ENCODE assay signal across 16 cellular contexts in the genomic region with DNA sequence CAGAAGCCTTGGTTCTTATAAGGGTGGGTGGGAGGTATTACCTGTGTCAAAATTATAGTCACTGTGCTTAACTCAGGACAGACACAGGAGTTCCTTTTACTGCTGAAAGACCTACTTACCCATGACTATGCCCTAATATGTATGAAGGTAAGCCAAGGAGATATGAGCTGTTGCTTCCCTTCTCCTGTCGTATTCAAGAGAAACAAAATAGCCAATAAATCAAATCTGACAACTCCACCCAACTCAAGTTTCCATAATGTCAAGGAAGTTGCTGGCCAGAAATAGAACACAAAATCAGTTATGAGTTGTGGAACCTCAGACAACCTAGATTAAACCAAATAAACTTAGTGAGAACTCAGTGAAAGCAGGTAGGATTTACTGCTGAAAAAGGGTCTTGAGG. TPM values are rescaled to one million over a fixed set of nuclear protein-coding genes. Genes with fewer than 3 reads are reported as not detected.
DNase-seq lines count a peak whose midpoint lies in the region; ATAC-seq and TF ChIP-seq lines count a peak whose summit lies in the region.
"Had no signal": no experiment of that assay in that cellular context is flagged by ENCODE, and none has a peak within 500 bp of the region (broad histone marks: within the 10 kb centered on the region; RNA-seq: fewer than 3 reads in every experiment).

No MANE protein-coding gene starts in this region.

- H3K27ac Mint-ChIP-seq in type B pancreatic cell: peak overlapping the region; percentile 84
- H3K27ac Mint-ChIP-seq: CD4-positive, CD25-positive, alpha-beta regulatory T cell; IgD-negative memory B cell had no signal

- H3K36me3 Mint-ChIP-seq in type B pancreatic cell: peaks cover 52% of the 10 kb centered on the region

- intact Hi-C loops in mammary epithelial cell (cut with micrococcal nuclease): loop anchor here (5.0 kb wide), 1 partner anchor 274 kb away; the partner anchor contains the start of gene DTD1
- intact Hi-C loops in mucosa of descending colon (cut with DNase I, micrococcal nuclease): no loop called here

- peaks cover 4% of the 10 kb centered on the region for H3K4me1 Mint-ChIP-seq in type B pancreatic cell (ENCODE audit: unreplicated experiment)
- H3K4me1 Mint-ChIP-seq: CD4-positive, CD25-positive, alpha-beta regulatory T cell; IgD-negative memory B cell had no signal

- no peak overlapping the region for H2AFZ ChIP-seq in mammary epithelial cell (ENCODE audit: low read depth, low read length)
- H2AFZ ChIP-seq: GM23248 had no signal

- peaks cover 14% of the 10 kb centered on the region for H3K79me2 ChIP-seq in mammary epithelial cell (ENCODE audit: insufficient read depth, low read length)

- H3K4me3 ChIP-seq in mammary epithelial cell (replicated peaks in 1 of 3; ENCODE audit: insufficient read depth in 1 of 3, low read depth in 2 of 3, low read length in 3 of 3): no peak overlapping the region
- H3K4me3 ChIP-seq in mucosa of descending colon: no peak overlapping the region
- H3K4me3 ChIP-seq in foreskin fibroblast (ENCODE audit: low read depth in 1 of 2, low read length in 2 of 2): no peak overlapping the region
- H3K4me3 ChIP-seq: BLaER1 treated with 17β-estradiol and CSF1 and Interleukin-3, amounts not matched to agents 10 nM and 100 nM; GM12878; GM23248 had no signal

- no peaks in the 10 kb centered on the region for H3K27me3 ChIP-seq in mammary epithelial cell (ENCODE audit: insufficient read depth, low read length)
- H3K27me3 ChIP-seq: BLaER1 treated with 17β-estradiol and CSF1 and Interleukin-3, amounts not matched to agents 10 nM and 100 nM had no signal

- no peaks in the 10 kb centered on the region for H4K20me1 ChIP-seq in mammary epithelial cell (ENCODE audit: insufficient read depth, low read length)
- H4K20me1 ChIP-seq: BLaER1 treated with 17β-estradiol and CSF1 and Interleukin-3, amounts not matched to agents 10 nM and 100 nM had no signal

- H3K9me3 ChIP-seq in mammary epithelial cell (replicated peaks; ENCODE audit: insufficient read depth, low read length): no peaks in the 10 kb centered on the region
- no peaks in the 10 kb centered on the region for H3K9me3 ChIP-seq in mucosa of descending colon
- H3K9me3 ChIP-seq: BLaER1 treated with 17β-estradiol and CSF1 and Interleukin-3, amounts not matched to agents 10 nM and 100 nM had no signal

- H3K36me3 ChIP-seq in mammary epithelial cell (ENCODE audit: insufficient read depth, low read length) (peaks cover 16% of the 10 kb centered on the region), mucosa of descending colon (ENCODE audit: low read depth) (no peaks in the 10 kb centered on the region)

- no peak for TF ChIP-seq CTCF in mammary epithelial cell (conservative IDR thresholded peaks at IDR 0.05 in 1 of 2, IDR thresholded peaks at IDR 0.05 in 1 of 2; ENCODE audit: extremely low read depth in 1 of 2, insufficient read depth in 1 of 2, low read depth in 1 of 2, low read length in 2 of 2)
- TF ChIP-seq CTCF in mucosa of descending colon (IDR thresholded peaks at IDR 0.05): no peak
- no peak for TF ChIP-seq CTCF in type B pancreatic cell (conservative IDR thresholded peaks at IDR 0.05)
- no peak for TF ChIP-seq CTCF in foreskin fibroblast (IDR thresholded peaks at IDR 0.05; ENCODE audit: low read depth, low read length)

- H3K27ac ChIP-seq in mammary epithelial cell (ENCODE audit: insufficient read depth, low read depth, low read length): peak overlapping the region; percentile 83
- H3K27ac ChIP-seq: BLaER1 treated with 17β-estradiol and CSF1 and Interleukin-3, amounts not matched to agents 10 nM and 100 nM had no signal

- H3K9ac ChIP-seq in mammary epithelial cell (ENCODE audit: insufficient read depth, low read length): no peak overlapping the region
- H3K9ac ChIP-seq: BLaER1 treated with 17β-estradiol and CSF1 and Interleukin-3, amounts not matched to agents 10 nM and 100 nM; GM23248 had no signal

- dilution Hi-C loops in mammary epithelial cell (cut with HindIII; ENCODE audit: low sequenced_read_pairs): no loop called here

- H3K27me3 Mint-ChIP-seq in type B pancreatic cell: no peaks in the 10 kb centered on the region
- H3K27me3 Mint-ChIP-seq: CD4-positive, CD25-positive, alpha-beta regulatory T cell; IgD-negative memory B cell had no signal

- DNase-seq in M059J (ENCODE audit: low read depth) (peak; percentile 40), mammary epithelial cell (no peak), mucosa of descending colon (no peak), type B pancreatic cell (ENCODE audit: extremely low spot score, unreplicated experiment) (no peak), foreskin fibroblast (no peak)
- DNase-seq in activated CD4-positive, alpha-beta T cell treated with anti-CD3 and anti-CD28 coated beads, Interleukin-2, amount 50 U/mL, for 1 hour: no peak
- DNase-seq: ACHN; CD4-positive, CD25-positive, alpha-beta regulatory T cell; DMS 273 treated with DMSO at 0.1 percent for 48 hours; DMS79; GM23248 had no signal

- peaks cover 5% of the 10 kb centered on the region for H3K9me3 Mint-ChIP-seq in type B pancreatic cell
- H3K9me3 Mint-ChIP-seq: CD4-positive, CD25-positive, alpha-beta regulatory T cell; IgD-negative memory B cell had no signal

- no peak overlapping the region for H3K4me2 ChIP-seq in mammary epithelial cell (ENCODE audit: insufficient read depth, low read depth, low read length)
- H3K4me2 ChIP-seq: BLaER1 treated with 17β-estradiol and CSF1 and Interleukin-3, amounts not matched to agents 10 nM and 100 nM had no signal

- ATAC-seq in mucosa of descending colon (peak; percentile 21), HG02970 (IDR thresholded peaks at IDR 0.05; ENCODE audit: low FRiP score, unreplicated experiment) (no peak)
- ATAC-seq: GM12878, HCT116 had no signal

- CTCF ChIA-PET in mammary epithelial cell (lab: Charles Lee; ENCODE audit: low non-redundant PET): no interaction called here

- in situ Hi-C loops in mammary epithelial cell (cut with MboI; ENCODE audit: low sequenced_read_pairs in 2 of 2): no loop called here

- no TSS peak for BruUV-seq in mammary epithelial cell (replicated peaks; lab: Mats Ljungman, UMichigan)

- 91% methylated on average over 1 of the region's 1 CpG for whole genome bisulfite sequencing in mammary epithelial cell (ENCODE audit: low coverage, missing lambda C conversion rate)

- H3K4me1 ChIP-seq in mammary epithelial cell (ENCODE audit: insufficient read depth, low read length) (peaks cover 35% of the 10 kb centered on the region), mucosa of descending colon (ENCODE audit: low read depth) (no peaks in the 10 kb centered on the region)
- H3K4me1 ChIP-seq: BLaER1 treated with 17β-estradiol and CSF1 and Interleukin-3, amounts not matched to agents 10 nM and 100 nM had no signal

- H3K4me3 Mint-ChIP-seq in type B pancreatic cell: peak overlapping the region; percentile 7
- H3K4me3 Mint-ChIP-seq: CD4-positive, CD25-positive, alpha-beta regulatory T cell; IgD-negative memory B cell had no signal

RNA-seq across cellular contexts. Expression of gene ZNF133, which starts 25.1 kb away (rescaled TPM):
- total RNA-seq in M059J (2014; rRNA removed; shearing (Covaris generic)): 23.8 and 31.5 TPM in 2 replicates
- total RNA-seq in mammary epithelial cell: 10 to 100 TPM; 26.8 to 32.6 TPM
- polyA plus RNA-seq in mammary epithelial cell: 12.5 TPM
- polyA minus RNA-seq in mammary epithelial cell: 43.8 TPM
- total RNA-seq in mucosa of descending colon: 10 to 100 TPM in 2 of 3 donors, 1 to 10 TPM in 1; 6.1 to 14.3 (median 11.8) TPM
- total RNA-seq in type B pancreatic cell (ENCODE audit: low replicate concordance): 14.1 and 19.8 TPM in 2 replicates
